ENCODE assay signal across 13 cellular contexts in genomic region chr2:149612122-149612521, GRCh38. TPM values are rescaled to one million over a fixed set of nuclear protein-coding genes. Genes with fewer than 3 reads are reported as not detected.
DNase-seq lines count a peak whose midpoint lies in the region; ATAC-seq and TF ChIP-seq lines count a peak whose summit lies in the region.
"Had no signal": no experiment of that assay in that cellular context is flagged by ENCODE, and none has a peak within 500 bp of the region (broad histone marks: within the 10 kb centered on the region; RNA-seq: fewer than 3 reads in every experiment).

No MANE protein-coding gene starts in this region.

- H3K9me3 Mint-ChIP-seq in osteocyte (ENCODE audit: unreplicated experiment): no peaks in the 10 kb centered on the region
- H3K9me3 Mint-ChIP-seq: activated naive CD4-positive, alpha-beta T cell treated with anti-CD3 and anti-CD28 coated beads, Interleukin-2, amount 50 U/mL, for 24 hours had no signal

- peaks cover 27% of the 10 kb centered on the region for H3K4me1 ChIP-seq in SJCRH30

- peak overlapping the region; percentile 17; the same call in 1 of the 2 replicates for H3K27ac ChIP-seq in SJCRH30

- peak overlapping the region; percentile 90 for H3K27ac Mint-ChIP-seq in osteocyte (ENCODE audit: unreplicated experiment)
- H3K27ac Mint-ChIP-seq: activated naive CD4-positive, alpha-beta T cell treated with anti-CD3 and anti-CD28 coated beads, Interleukin-2, amount 50 U/mL, for 24 hours; B cell had no signal

- peaks cover 3% of the 10 kb centered on the region for H3K36me3 Mint-ChIP-seq in osteocyte (ENCODE audit: unreplicated experiment)
- H3K36me3 Mint-ChIP-seq: activated naive CD4-positive, alpha-beta T cell treated with anti-CD3 and anti-CD28 coated beads, Interleukin-2, amount 50 U/mL, for 24 hours had no signal

- peak overlapping the region; percentile 40 for H3K4me3 Mint-ChIP-seq in osteocyte (ENCODE audit: unreplicated experiment)
- H3K4me3 Mint-ChIP-seq: activated naive CD4-positive, alpha-beta T cell treated with anti-CD3 and anti-CD28 coated beads, Interleukin-2, amount 50 U/mL, for 24 hours; B cell had no signal

- no peak for TF ChIP-seq CTCF in epithelial cell of esophagus (IDR thresholded peaks at IDR 0.05; ENCODE audit: insufficient read depth, low read depth, low read length, missing control alignments)
- TF ChIP-seq CTCF in osteocyte (IDR thresholded peaks at IDR 0.05): no peak

- peaks cover 68% of the 10 kb centered on the region for H3K4me1 Mint-ChIP-seq in osteocyte (ENCODE audit: unreplicated experiment)
- H3K4me1 Mint-ChIP-seq: activated naive CD4-positive, alpha-beta T cell treated with anti-CD3 and anti-CD28 coated beads, Interleukin-2, amount 50 U/mL, for 24 hours; B cell had no signal

- no peaks in the 10 kb centered on the region for H3K27me3 Mint-ChIP-seq in osteocyte (ENCODE audit: unreplicated experiment)

- H3K36me3 ChIP-seq in SJCRH30: no peaks in the 10 kb centered on the region

- DNase-seq in DMS79 treated with DMSO at 0.1 percent for 48 hours (lab: John Stamatoyannopoulos, UW) (peak; percentile 69), SJCRH30 (peak in 1 of 2 experiments; percentile 9), epithelial cell of esophagus (ENCODE audit: low read depth) (peak; percentile 17), osteocyte (ENCODE audit: extremely low spot score, unreplicated experiment) (no peak), NOMO-1 (lab: John Stamatoyannopoulos, UW; ENCODE audit: unreplicated experiment in 2 of 2) (no peak), putamen (ENCODE audit: low spot score) (no peak)
- DNase-seq in activated T-cell treated with anti-CD3 and anti-CD28 coated beads, Interleukin-2, amount 50 U/mL, for 48 hours: no peak
- DNase-seq: NCI-H1048, NCI-H2227 treated with DMSO at 0.1 percent for 48 hours, T-helper 9 cell had no signal

- H3K9me3 ChIP-seq in SJCRH30 (replicated peaks): 0 out of 2 replicates have a peak, but pooled peaks cover 3% of the 10 kb centered on the region

- H3K4me3 ChIP-seq in SJCRH30 (no peak overlapping the region), epithelial cell of esophagus (ENCODE audit: low read length) (no peak overlapping the region)

- no peaks in the 10 kb centered on the region for H3K27me3 ChIP-seq in SJCRH30

- no peak for ATAC-seq in HG03095 (IDR thresholded peaks at IDR 0.05; ENCODE audit: unreplicated experiment)

RNA-seq across cellular contexts. Expression of gene MMADHC, which starts 24.5 kb away (rescaled TPM):
- 99.3 and 104 TPM in 2 replicates for total RNA-seq in SJCRH30 (2014; rRNA removed; shearing (Covaris generic))
- 96.6 and 97.9 TPM in 2 replicates for total RNA-seq in osteocyte

Comparison
In these comparisons a context has a peak if more than half of its experiments do, and no peak if none do; other contexts are left out.
1. DNase-seq: peak in DMS79 treated with DMSO at 0.1 percent for 48 hours (single experiment) and epithelial cell of esophagus (single experiment); none in osteocyte (single experiment), NOMO-1 (0 of 2), putamen (single experiment) and activated T-cell treated with anti-CD3 and anti-CD28 coated beads, Interleukin-2, amount 50 U/mL, for 48 hours (0 of 2).